Comparison of ENCODE assay signal across 26 cellular contexts in the genomic region with DNA sequence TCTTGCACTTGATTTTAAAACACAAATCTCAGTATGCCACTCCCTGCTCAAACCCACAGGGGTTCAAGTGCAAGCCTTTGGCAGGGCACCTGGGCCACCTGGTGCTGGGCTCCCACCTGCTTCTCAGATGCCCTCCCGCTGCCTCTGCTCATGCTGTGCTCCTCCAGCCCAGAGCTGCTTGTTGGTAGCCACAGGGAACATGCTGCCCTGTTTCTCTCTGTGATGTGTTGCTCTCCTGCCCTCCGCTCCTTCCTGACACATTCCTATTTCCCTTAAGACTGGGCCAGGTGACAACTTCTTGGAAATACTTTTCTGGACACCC. TPM values are rescaled to one million over a fixed set of nuclear protein-coding genes. Genes with fewer than 3 reads are reported as not detected.
"Had no signal": no experiment of that assay in that cellular context is flagged by ENCODE, and none has a peak within 500 bp of the region (broad histone marks: within the 10 kb centered on the region; RNA-seq: fewer than 3 reads in every experiment).

No MANE protein-coding gene starts in this region.

- H3K27ac ChIP-seq: adrenal gland, body of pancreas, colonic mucosa, hepatocyte, neural progenitor cell, right lobe of liver, thoracic aorta, uterus, VCaP had no signal

- ATAC-seq: body of pancreas had no signal

- DNase-seq: activated CD4-positive, alpha-beta T cell treated with anti-CD3 and anti-CD28 coated beads for 4 hours; activated CD8-positive, alpha-beta memory T cell treated with anti-CD3 and anti-CD28 coated beads for 24 hours; activated effector memory CD4-positive, alpha-beta T cell treated with anti-CD3 and anti-CD28 coated beads, Interleukin-2, amount 50 U/mL, for 16 hours; aorta; body of pancreas; cerebellar nuclear complex; effector CD8-positive, alpha-beta T cell; kidney; natural killer cell; right lobe of liver; stimulated activated CD4-positive, alpha-beta T cell treated with anti-CD3 and anti-CD28 coated beads, Interleukin-4, amount 100 ng/mL, for 1 hour; T-helper 9 cell; uterus had no signal

- H3K36me3 ChIP-seq: adrenal gland, colonic mucosa, neural progenitor cell, right lobe of liver, thoracic aorta, uterus had no signal

- H3K4me3 ChIP-seq: adrenal gland, body of pancreas, colonic mucosa, hepatocyte, lung, neural progenitor cell, right lobe of liver, thoracic aorta, uterus had no signal

- H3K4me1 ChIP-seq: adrenal gland, body of pancreas, colonic mucosa, right lobe of liver, uterus had no signal

- H3K9me3 ChIP-seq: colonic mucosa, right lobe of liver, uterus had no signal

- H3K27me3 ChIP-seq: adrenal gland, body of pancreas, colonic mucosa, hepatocyte, neural progenitor cell, right lobe of liver, uterus had no signal

RNA-seq across cellular contexts. Expression of a gene that starts 27.1 kb away (rescaled TPM):
- total RNA-seq: activated naive CD4-positive, alpha-beta T cell treated with anti-CD3 and anti-CD28 coated beads for 36 hours; activated naive CD8-positive, alpha-beta T cell treated with anti-CD3 and anti-CD28 coated beads for 36 hours; activated T-helper 1 cell treated with anti-CD3 and anti-CD28 coated beads, Interleukin-12 subunit alpha, Interleukin-12 subunit beta, Interleukin-2, Interleukin-4 antibody, amounts not matched to agents 30 ng/mL and 10 ng/mL and 1 ng/mL, durations not matched to agents 14 hours and 24 hours and 36 hours; dermis microvascular lymphatic vessel endothelial cell; epithelial cell of proximal tubule; right lobe of liver; subcutaneous adipose tissue had no signal
